Comparison of ENCODE assay signal across 11 cellular contexts in the genomic region with DNA sequence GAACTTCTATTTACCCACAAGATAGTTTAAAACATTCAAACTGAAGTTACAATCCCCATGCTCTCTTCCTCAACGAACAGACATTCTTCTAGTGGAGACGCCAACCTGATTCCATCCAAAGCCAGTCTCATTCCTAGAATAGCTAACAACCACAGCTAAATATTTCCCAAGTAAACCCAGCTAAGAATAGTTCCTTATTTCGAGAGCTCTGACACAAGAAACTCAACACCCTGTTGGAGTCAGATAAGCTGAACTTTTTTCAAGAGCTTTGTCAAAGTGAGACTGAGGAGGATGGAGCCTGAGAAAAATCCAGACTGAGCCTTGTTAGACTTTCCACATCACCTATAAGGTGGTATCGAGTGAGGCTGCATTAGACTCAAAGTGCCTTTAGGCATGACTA. TPM values are rescaled to one million over a fixed set of nuclear protein-coding genes. Genes with fewer than 3 reads are reported as not detected.
DNase-seq lines count a peak whose midpoint lies in the region; ATAC-seq, FAIRE-seq and TF ChIP-seq lines count a peak whose summit lies in the region.
"Had no signal": no experiment of that assay in that cellular context is flagged by ENCODE, and none has a peak within 500 bp of the region (broad histone marks: within the 10 kb centered on the region; RNA-seq: fewer than 3 reads in every experiment).

No MANE protein-coding gene starts in this region.

- peak; percentile 98 for FAIRE-seq in astrocyte (lab: Jason Lieb, UNC)

- peak overlapping the region; percentile 5 for H3K4me3 Mint-ChIP-seq in astrocyte (ENCODE audit: unreplicated experiment)
- H3K4me3 Mint-ChIP-seq in activated T-cell treated with anti-CD3 and anti-CD28 coated beads, Interleukin-2, amount 50 U/mL, for 4 hours, result no peak overlapping the region
- H3K4me3 Mint-ChIP-seq: endodermal cell had no signal

- H4K20me1 ChIP-seq in astrocyte (ENCODE audit: insufficient read depth, low read length), result no peaks in the 10 kb centered on the region
- H4K20me1 ChIP-seq in hepatocyte (ENCODE audit: insufficient read depth, poor library complexity, severe bottlenecking), result no peaks in the 10 kb centered on the region

- H3K79me2 ChIP-seq in astrocyte (ENCODE audit: insufficient read depth, low read length) (no peaks in the 10 kb centered on the region), hepatocyte (no peaks in the 10 kb centered on the region)

- H3K9me3 ChIP-seq in astrocyte (ENCODE audit: insufficient read depth, low read depth, low read length) (no peaks in the 10 kb centered on the region), hepatocyte (ENCODE audit: low read depth) (no peaks in the 10 kb centered on the region), thoracic aorta (no peaks in the 10 kb centered on the region)

- H3K27me3 ChIP-seq in astrocyte (ENCODE audit: insufficient read depth, low read length), result no peaks in the 10 kb centered on the region
- H3K27me3 ChIP-seq in hepatocyte, result no peaks in the 10 kb centered on the region
- H3K27me3 ChIP-seq in thoracic aorta (replicated peaks; ENCODE audit: insufficient read depth), result no peaks in the 10 kb centered on the region

- H3K36me3 ChIP-seq in astrocyte (ENCODE audit: insufficient read depth, low read length) (no peaks in the 10 kb centered on the region), hepatocyte (replicated peaks; ENCODE audit: insufficient read depth, low read depth) (no peaks in the 10 kb centered on the region), thoracic aorta (no peaks in the 10 kb centered on the region)

- 40% methylated on average over 4 of the region's 4 CpGs for WGBS in hepatocyte (ENCODE audit: low lambda C conversion rate, missing lambda C conversion rate)

- H3K36me3 Mint-ChIP-seq in astrocyte (ENCODE audit: low read depth, unreplicated experiment), result no peaks in the 10 kb centered on the region
- no peaks in the 10 kb centered on the region for H3K36me3 Mint-ChIP-seq in activated T-cell treated with anti-CD3 and anti-CD28 coated beads, Interleukin-2, amount 50 U/mL, for 4 hours (ENCODE audit: insufficient read depth)

- H3K4me1 ChIP-seq in astrocyte (ENCODE audit: insufficient read depth, low read length), result peaks cover 27% of the 10 kb centered on the region
- H3K4me1 ChIP-seq in hepatocyte (ENCODE audit: insufficient read depth), result peaks cover 11% of the 10 kb centered on the region
- H3K4me1 ChIP-seq in thoracic aorta (ENCODE audit: control insufficient read depth in 1 of 2, low read depth in 2 of 2), result peaks cover 63 to 86% of the 10 kb centered on the region in 2 donors

- H3K27ac Mint-ChIP-seq in astrocyte (ENCODE audit: unreplicated experiment), result peak overlapping the region; percentile 97
- H3K27ac Mint-ChIP-seq: endodermal cell had no signal

- H3K27me3 Mint-ChIP-seq in astrocyte (ENCODE audit: low read depth, unreplicated experiment), result no peaks in the 10 kb centered on the region
- peaks cover 2% of the 10 kb centered on the region for H3K27me3 Mint-ChIP-seq in activated T-cell treated with anti-CD3 and anti-CD28 coated beads, Interleukin-2, amount 50 U/mL, for 4 hours (ENCODE audit: low read depth)

- H3K27ac ChIP-seq in astrocyte (ENCODE audit: low read depth, low read length) (peak overlapping the region; percentile 89), hepatocyte (peak overlapping the region; percentile 41), thoracic aorta (peak overlapping the region; percentile 93 to 99)

- H3K9ac ChIP-seq in astrocyte (ENCODE audit: low read length), result peak overlapping the region; percentile 68

- DNase-seq in HT1080 (ENCODE audit: low read depth), result peak; percentile 26
- DNase-seq in astrocyte (ENCODE audit: low read depth), result peak; percentile 98
- DNase-seq in hepatocyte (ENCODE audit: low spot score), result peak; percentile 28
- DNase-seq in thoracic aorta (ENCODE audit: low spot score), result no peak
- DNase-seq in NCI-H2171 treated with DMSO at 0.1 percent for 48 hours (lab: John Stamatoyannopoulos, UW), result no peak
- no peak for DNase-seq in activated T-cell treated with anti-CD3 and anti-CD28 coated beads, Interleukin-2, amount 50 U/mL, for 4 hours
- DNase-seq: activated effector memory CD4-positive, alpha-beta T cell treated with Interleukin-2 at 50 U/mL for 16 hours; endodermal cell; left colon had no signal

- H3K4me1 Mint-ChIP-seq in astrocyte (ENCODE audit: low read depth, unreplicated experiment), result peaks cover 58% of the 10 kb centered on the region
- no peaks in the 10 kb centered on the region for H3K4me1 Mint-ChIP-seq in activated T-cell treated with anti-CD3 and anti-CD28 coated beads, Interleukin-2, amount 50 U/mL, for 4 hours (ENCODE audit: low read depth)
- H3K4me1 Mint-ChIP-seq: endodermal cell had no signal

- H2AFZ ChIP-seq in astrocyte (ENCODE audit: low read depth, low read length), result peak overlapping the region; percentile 27
- no peak overlapping the region for H2AFZ ChIP-seq in hepatocyte

- no peaks in the 10 kb centered on the region for H3K9me3 Mint-ChIP-seq in astrocyte (ENCODE audit: unreplicated experiment)
- H3K9me3 Mint-ChIP-seq in activated T-cell treated with anti-CD3 and anti-CD28 coated beads, Interleukin-2, amount 50 U/mL, for 4 hours, result no peaks in the 10 kb centered on the region
- H3K9me3 Mint-ChIP-seq: endodermal cell had no signal

- TF ChIP-seq CTCF in astrocyte (IDR thresholded peaks at IDR 0.05; ENCODE audit: insufficient read depth, low read depth, low read length), result no peak
- TF ChIP-seq CTCF in hepatocyte (IDR thresholded peaks at IDR 0.05; ENCODE audit: poor library complexity), result no peak
- no peak for TF ChIP-seq CTCF in thoracic aorta (IDR thresholded peaks at IDR 0.05)

- H3K9me2 ChIP-seq in hepatocyte (replicated peaks; ENCODE audit: insufficient read depth), result no peaks in the 10 kb centered on the region

- H3K4me2 ChIP-seq in astrocyte (ENCODE audit: low read length) (peak overlapping the region; percentile 63), hepatocyte (no peak overlapping the region)

- ATAC-seq in thoracic aorta (ENCODE audit: insufficient number of reproducible peaks, low FRiP score, low read depth) (peak; percentile 62), HG02852 (IDR thresholded peaks at IDR 0.05; ENCODE audit: unreplicated experiment) (no peak), GM21717 (IDR thresholded peaks at IDR 0.05; ENCODE audit: unreplicated experiment) (no peak)
- no peak for ATAC-seq in activated T-cell treated with anti-CD3 and anti-CD28 coated beads, Interleukin-2, amount 50 U/mL, for 4 hours
- ATAC-seq: left colon had no signal

- H3K4me3 ChIP-seq in astrocyte (ENCODE audit: insufficient read depth, low read depth, low read length) (no peak overlapping the region), hepatocyte (no peak overlapping the region), thoracic aorta (peak overlapping the region; percentile 5)

RNA-seq across cellular contexts. Expression of a gene that starts 56.7 kb away (rescaled TPM):
- total RNA-seq in HT1080 (2014; rRNA removed; shearing (Covaris generic)), result 2,437 and 3,021 TPM in 2 replicates
- 5,465 and 6,080 TPM in 2 replicates for polyA plus RNA-seq in HT1080 (2015; cell fraction: cytosol; rRNA removed)
- 1,449 and 1,602 TPM in 2 replicates for polyA plus RNA-seq in HT1080 (2015; cell fraction: nucleus; rRNA removed)
- total RNA-seq in astrocyte (1,547 and 1,683 TPM in 2 replicates), hepatocyte (3,018 and 3,452 TPM in 2 replicates), thoracic aorta (1,000 to 10,000 TPM; 1,224 to 1,259 TPM)
- 757 and 797 TPM in 2 replicates for polyA plus RNA-seq in hepatocyte
- 1,000 to 10,000 TPM; 2,570 to 2,655 (median 2,586) TPM for total RNA-seq in activated T-cell treated with anti-CD3 and anti-CD28 coated beads, Interleukin-2, amount 50 U/mL, for 4 hours

Comparison
In these comparisons a context has a peak if more than half of its experiments do, and no peak if none do; other contexts are left out.
1. DNase-seq: peak in HT1080 (single experiment), astrocyte (single experiment) and hepatocyte (single experiment); none in thoracic aorta (single experiment), NCI-H2171 treated with DMSO at 0.1 percent for 48 hours (single experiment) and activated T-cell treated with anti-CD3 and anti-CD28 coated beads, Interleukin-2, amount 50 U/mL, for 4 hours (single experiment).
2. H3K27ac ChIP-seq: peak in every context shown above with its lines; median percentile 96 in thoracic aorta; 89 in astrocyte; 41 in hepatocyte.